In the genomic region with DNA sequence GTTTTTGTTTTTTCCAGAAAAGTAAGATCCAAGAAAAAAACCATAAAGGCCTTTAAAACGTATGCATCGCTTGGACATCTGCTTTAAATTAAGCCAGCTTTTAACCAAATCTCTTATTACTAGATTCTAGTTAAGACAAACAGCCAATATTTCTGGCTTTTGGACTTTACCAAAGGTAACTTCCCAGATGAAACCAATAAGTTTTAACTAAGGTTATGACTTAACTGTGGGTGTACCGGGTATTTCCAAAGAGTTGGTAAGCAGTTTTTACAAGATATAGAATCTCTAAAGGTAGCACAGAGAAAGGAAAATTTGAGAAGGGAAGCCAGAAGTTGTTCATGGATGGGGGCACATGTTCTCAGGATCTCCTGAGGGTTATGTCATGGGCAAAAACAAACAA, we compare ENCODE assay signal across 1 cellular context.
TF ChIP-seq lines count a peak whose summit lies in the region.

No MANE protein-coding gene starts in this region.

TF ChIP-seq in SK-N-SH treated with all-trans-retinoic acid at 6 μM for 48 hours, 23 proteins besides CTCF, POLR2A, EP300 and RAD21 (continued from another document):
- TF ChIP-seq, protein P1, sequence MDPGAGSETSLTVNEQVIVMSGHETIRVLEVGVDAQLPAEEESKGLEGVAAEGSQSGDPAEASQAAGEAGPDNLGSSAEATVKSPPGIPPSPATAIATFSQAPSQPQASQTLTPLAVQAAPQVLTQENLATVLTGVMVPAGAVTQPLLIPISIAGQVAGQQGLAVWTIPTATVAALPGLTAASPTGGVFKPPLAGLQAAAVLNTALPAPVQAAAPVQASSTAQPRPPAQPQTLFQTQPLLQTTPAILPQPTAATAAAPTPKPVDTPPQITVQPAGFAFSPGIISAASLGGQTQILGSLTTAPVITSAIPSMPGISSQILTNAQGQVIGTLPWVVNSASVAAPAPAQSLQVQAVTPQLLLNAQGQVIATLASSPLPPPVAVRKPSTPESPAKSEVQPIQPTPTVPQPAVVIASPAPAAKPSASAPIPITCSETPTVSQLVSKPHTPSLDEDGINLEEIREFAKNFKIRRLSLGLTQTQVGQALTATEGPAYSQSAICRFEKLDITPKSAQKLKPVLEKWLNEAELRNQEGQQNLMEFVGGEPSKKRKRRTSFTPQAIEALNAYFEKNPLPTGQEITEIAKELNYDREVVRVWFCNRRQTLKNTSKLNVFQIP (CRISPR knock-in tag; IDR thresholded peaks at IDR 0.05; ENCODE audit: borderline replicate concordance, low read depth): no peak
- TF ChIP-seq OSR1 (CRISPR knock-in tag; IDR thresholded peaks at IDR 0.05) (no peak), ZFP3 (CRISPR knock-in tag; IDR thresholded peaks at IDR 0.05) (no peak)
TF ChIP-seq in SK-N-SH treated with all-trans-retinoic acid at 6 μM for 48 hours: peak in this region for 0.
